In genomic region chr2:241430178-241430577, GRCh38 we compare ENCODE assay signal across 35 cellular contexts.
DNase-seq lines count a peak whose midpoint lies in the region; ATAC-seq, FAIRE-seq and TF ChIP-seq lines count a peak whose summit lies in the region.
"Had no signal": no experiment of that assay in that cellular context is flagged by ENCODE, and none has a peak within 500 bp of the region (broad histone marks: within the 10 kb centered on the region; RNA-seq: fewer than 3 reads in every experiment).

No MANE protein-coding gene starts in this region.

- H3K79me2 ChIP-seq in HepG2 (ENCODE audit: insufficient read depth, low read length) = no peaks in the 10 kb centered on the region

- TF ChIP-seq POLR2A in HepG2 (IDR thresholded peaks at IDR 0.05; ENCODE audit: insufficient read depth in 1 of 2, low read depth in 2 of 2, low read length in 2 of 2) (no peak), right lobe of liver (IDR thresholded peaks at IDR 0.05) (no peak)

- H3K4me3 ChIP-seq in HepG2 (replicated peaks in 1 of 3; ENCODE audit: insufficient read depth in 1 of 3, low read depth in 2 of 3, low read length in 3 of 3) (no peak overlapping the region), right lobe of liver (no peak overlapping the region)
- H3K4me3 ChIP-seq: A549; BLaER1; BLaER1 treated with 17β-estradiol and CSF1 and Interleukin-3, amounts not matched to agents 10 nM and 100 nM had no signal

- H3K9ac ChIP-seq in HepG2 (ENCODE audit: insufficient read depth, low read depth, low read length) = no peak overlapping the region
- H3K9ac ChIP-seq: BLaER1; BLaER1 treated with 17β-estradiol and CSF1 and Interleukin-3, amounts not matched to agents 10 nM and 100 nM had no signal

- H3K27me3 Mint-ChIP-seq in endothelial cell (ENCODE audit: unreplicated experiment) = peaks cover 2% of the 10 kb centered on the region
- H3K27me3 Mint-ChIP-seq in osteocyte (ENCODE audit: unreplicated experiment) = no peaks in the 10 kb centered on the region
- no peaks in the 10 kb centered on the region for H3K27me3 Mint-ChIP-seq in activated CD8-positive, alpha-beta memory T cell treated with anti-CD3 and anti-CD28 coated beads, Interleukin-2, amount 10 ng/mL, durations not matched to agents 7 days and 5 days
- H3K27me3 Mint-ChIP-seq: B cell; CD4-positive, alpha-beta memory T cell; CD4-positive, alpha-beta T cell; CD4-positive, CD25-positive, alpha-beta regulatory T cell had no signal

- 97% methylated on average over 2 of the region's 2 CpGs for WGBS in HepG2 (ENCODE audit: low lambda C conversion rate)
- 90% methylated on average over 2 of the region's 2 CpGs for whole genome bisulfite sequencing in right lobe of liver (ENCODE audit: insufficient coverage, low coverage, low lambda C conversion rate, missing lambda C conversion rate)

- H3K9me3 Mint-ChIP-seq in endothelial cell (ENCODE audit: unreplicated experiment) = no peaks in the 10 kb centered on the region
- peaks cover 7% of the 10 kb centered on the region for H3K9me3 Mint-ChIP-seq in osteocyte (ENCODE audit: unreplicated experiment)
- H3K9me3 Mint-ChIP-seq in activated CD8-positive, alpha-beta memory T cell treated with anti-CD3 and anti-CD28 coated beads, Interleukin-2, amount 10 ng/mL, durations not matched to agents 7 days and 5 days (ENCODE audit: low read depth) = peaks cover 2% of the 10 kb centered on the region
- H3K9me3 Mint-ChIP-seq: CD4-positive, alpha-beta memory T cell; CD4-positive, alpha-beta T cell; CD4-positive, CD25-positive, alpha-beta regulatory T cell; CD8-positive, alpha-beta memory T cell; CD8-positive, alpha-beta T cell had no signal

- ATAC-seq in HepG2 (no peak), right lobe of liver (no peak), SK-N-SH treated with all-trans-retinoic acid at 6 μM for 48 hours (no peak)
- ATAC-seq in activated CD8-positive, alpha-beta memory T cell treated with anti-CD3 and anti-CD28 coated beads, Interleukin-2, amount 10 ng/mL, durations not matched to agents 7 days and 5 days = no peak
- ATAC-seq: A549; CD8-positive, alpha-beta T cell had no signal

- H3K27me3 ChIP-seq in HepG2 (ENCODE audit: control insufficient read depth in 1 of 2, insufficient read depth in 2 of 2, low read length in 2 of 2) (no peaks in the 10 kb centered on the region), right lobe of liver (no peaks in the 10 kb centered on the region)
- H3K27me3 ChIP-seq: BE2C, BLaER1 had no signal

- no peak overlapping the region for H3K27ac ChIP-seq in HepG2 (ENCODE audit: extremely low read length, insufficient read depth, low read length)
- H3K27ac ChIP-seq in right lobe of liver = no peak overlapping the region
- H3K27ac ChIP-seq: 22Rv1; A549; BLaER1; BLaER1 treated with 17β-estradiol and CSF1 and Interleukin-3, amounts not matched to agents 10 nM and 100 nM; C4-2B had no signal

- in situ Hi-C loops in HepG2 (cut with HindIII; ENCODE audit: extremely low pct_ligation_motif_present, low pct_unique_long_range_greater_than_20kb) = no loop called here

- no TSS peak for BruUV-seq in HepG2 (replicated peaks; lab: Mats Ljungman, UMichigan)

- no peak for FAIRE-seq in HepG2 (lab: Jason Lieb, UNC)
- FAIRE-seq: A204.1, A549, D721Med had no signal

- H3K27ac Mint-ChIP-seq in endothelial cell (ENCODE audit: unreplicated experiment) = no peak overlapping the region
- no peak overlapping the region for H3K27ac Mint-ChIP-seq in osteocyte (ENCODE audit: unreplicated experiment)
- no peak overlapping the region for H3K27ac Mint-ChIP-seq in activated CD8-positive, alpha-beta memory T cell treated with anti-CD3 and anti-CD28 coated beads, Interleukin-2, amount 10 ng/mL, durations not matched to agents 7 days and 5 days
- H3K27ac Mint-ChIP-seq: B cell; CD14-positive monocyte; CD4-positive, alpha-beta memory T cell; CD4-positive, alpha-beta T cell; CD4-positive, CD25-positive, alpha-beta regulatory T cell; CD8-positive, alpha-beta memory T cell; CD8-positive, alpha-beta T cell had no signal

- H3K9me3 ChIP-seq in HepG2 (ENCODE audit: low read length) = no peaks in the 10 kb centered on the region
- H3K9me3 ChIP-seq in right lobe of liver = no peaks in the 10 kb centered on the region
- H3K9me3 ChIP-seq: BE2C, BLaER1, Caco-2 had no signal

- no peak overlapping the region for H2AFZ ChIP-seq in HepG2 (ENCODE audit: low read length)

- H3K4me3 Mint-ChIP-seq in endothelial cell (ENCODE audit: unreplicated experiment) = peak overlapping the region; percentile 14
- no peak overlapping the region for H3K4me3 Mint-ChIP-seq in osteocyte (ENCODE audit: unreplicated experiment)
- H3K4me3 Mint-ChIP-seq in activated CD8-positive, alpha-beta memory T cell treated with anti-CD3 and anti-CD28 coated beads, Interleukin-2, amount 10 ng/mL, durations not matched to agents 7 days and 5 days = no peak overlapping the region
- H3K4me3 Mint-ChIP-seq: B cell; CD4-positive, alpha-beta memory T cell; CD4-positive, alpha-beta T cell; CD8-positive, alpha-beta memory T cell; CD8-positive, alpha-beta T cell had no signal

- TF ChIP-seq EP300 in HepG2 (IDR thresholded peaks at IDR 0.05; ENCODE audit: low read depth in 2 of 2, low read length in 2 of 2) = no peak
- no peak for TF ChIP-seq EP300 in HepG2 (CRISPR knock-in tag; IDR thresholded peaks at IDR 0.05; ENCODE audit: borderline replicate concordance)

- TF ChIP-seq CTCF in HepG2 (CRISPR knock-in tag; IDR thresholded peaks at IDR 0.05) (no peak), right lobe of liver (IDR thresholded peaks at IDR 0.05) (no peak), endothelial cell (IDR thresholded peaks at IDR 0.05; ENCODE audit: unreplicated experiment) (no peak), osteocyte (IDR thresholded peaks at IDR 0.05) (no peak)

- peaks cover 9% of the 10 kb centered on the region for H3K36me3 Mint-ChIP-seq in endothelial cell (ENCODE audit: low read depth, unreplicated experiment)
- H3K36me3 Mint-ChIP-seq in osteocyte (ENCODE audit: unreplicated experiment) = peaks cover 32% of the 10 kb centered on the region
- H3K36me3 Mint-ChIP-seq in activated CD8-positive, alpha-beta memory T cell treated with anti-CD3 and anti-CD28 coated beads, Interleukin-2, amount 10 ng/mL, durations not matched to agents 7 days and 5 days = peaks cover 17% of the 10 kb centered on the region

- CTCF ChIA-PET in HepG2 (lab: Yijun Ruan, JAX; ENCODE audit: low intra/inter-chr PET ratio, low total read pairs) = no interaction called here
- CTCF ChIA-PET in activated CD8-positive, alpha-beta memory T cell treated with anti-CD3 and anti-CD28 coated beads, Interleukin-2, amount 10 ng/mL, durations not matched to agents 7 days and 5 days (lab: Charles Lee) = no interaction called here

- peaks cover 28% of the 10 kb centered on the region for H3K4me1 ChIP-seq in HepG2 (ENCODE audit: insufficient read depth, low read length)
- H3K4me1 ChIP-seq in right lobe of liver = no peaks in the 10 kb centered on the region
- H3K4me1 ChIP-seq: A549, BE2C, BLaER1, Caco-2 had no signal

- no peaks in the 10 kb centered on the region for H3K4me1 Mint-ChIP-seq in endothelial cell (ENCODE audit: unreplicated experiment)
- no peaks in the 10 kb centered on the region for H3K4me1 Mint-ChIP-seq in osteocyte (ENCODE audit: unreplicated experiment)
- no peaks in the 10 kb centered on the region for H3K4me1 Mint-ChIP-seq in activated CD8-positive, alpha-beta memory T cell treated with anti-CD3 and anti-CD28 coated beads, Interleukin-2, amount 10 ng/mL, durations not matched to agents 7 days and 5 days
- H3K4me1 Mint-ChIP-seq: B cell; CD14-positive monocyte; CD4-positive, alpha-beta memory T cell; CD8-positive, alpha-beta memory T cell had no signal

- no peak overlapping the region for H3K4me2 ChIP-seq in HepG2 (ENCODE audit: low read depth, low read length)
- H3K4me2 ChIP-seq: A549; BLaER1; BLaER1 treated with 17β-estradiol and CSF1 and Interleukin-3, amounts not matched to agents 10 nM and 100 nM had no signal

- intact Hi-C loops in HepG2 (cut with micrococcal nuclease; ENCODE audit: unreplicated experiment) (no loop called here), right lobe of liver (cut with DNase I) (no loop called here)

- POLR2A ChIA-PET in HepG2 (lab: Yijun Ruan, JAX) = no interaction called here

- H4K20me1 ChIP-seq in HepG2 (ENCODE audit: insufficient read depth, low read length) = no peaks in the 10 kb centered on the region; the same call in 1 of the 2 replicates
- H4K20me1 ChIP-seq: BLaER1 had no signal

- peaks cover 17 to 44% of the 10 kb centered on the region in 2 experiments for H3K36me3 ChIP-seq in HepG2 (replicated peaks in 1 of 2; ENCODE audit: control insufficient read depth in 1 of 2, insufficient read depth in 2 of 2, low read length in 2 of 2)
- H3K36me3 ChIP-seq in right lobe of liver = peaks cover 0 to 45% (median 22%) of the 10 kb centered on the region in 4 donors

- no peak for TF ChIP-seq RAD21 in HepG2 (CRISPR knock-in tag; IDR thresholded peaks at IDR 0.05)

- DNase-seq in HepG2 (ENCODE audit: low spot score) (no peak), right lobe of liver (no peak), endothelial cell (ENCODE audit: low spot score) (no peak), osteocyte (ENCODE audit: extremely low spot score, unreplicated experiment) (peak; percentile 34)
- DNase-seq in activated CD8-positive, alpha-beta memory T cell treated with anti-CD3 and anti-CD28 coated beads, Interleukin-2, amount 10 ng/mL, durations not matched to agents 7 days and 5 days = no peak
- DNase-seq: 8988T; ACHN; AML-193; BE2C; C1 segment of cervical spinal cord; Caco-2; Calu3; CD4-positive, alpha-beta memory T cell; CD4-positive, alpha-beta T cell; CD4-positive, CD25-positive, alpha-beta regulatory T cell; CD8-positive, alpha-beta memory T cell; CD8-positive, alpha-beta T cell; COR-L47; DMS 273 treated with DMSO at 0.1 percent for 48 hours; DMS153; DMS53; DMS79; DMS79 treated with DMSO at 0.1 percent for 48 hours; DND-41; EL had no signal

TF ChIP-seq in HepG2, 621 proteins besides CTCF, POLR2A, EP300 and RAD21 (continues in another document):
- no peak for TF ChIP-seq AHR (CRISPR knock-in tag; IDR thresholded peaks at IDR 0.05)
- TF ChIP-seq ZNF414 (CRISPR knock-in tag; IDR thresholded peaks at IDR 0.05) = no peak
- TF ChIP-seq ZNF605 (CRISPR knock-in tag; IDR thresholded peaks at IDR 0.05) = peak; percentile 96

TF ChIP-seq in SK-N-SH treated with all-trans-retinoic acid at 6 μM for 48 hours, 23 proteins besides CTCF, POLR2A, EP300 and RAD21 (continues in another document):
- TF ChIP-seq ZNF8 (CRISPR knock-in tag; IDR thresholded peaks at IDR 0.05) = no peak
- no peak for TF ChIP-seq TCF4 (CRISPR knock-in tag; IDR thresholded peaks at IDR 0.05; ENCODE audit: borderline replicate concordance)
